10 cellular contexts compared by ENCODE assay signal in genomic region chr11:117172678-117173421, GRCh38. TPM values are rescaled to one million over a fixed set of nuclear protein-coding genes. Genes with fewer than 3 reads are reported as not detected.
A peak's percentile ranks its signal among the peaks of the same experiment; 100 is the strongest.
DNase-seq lines count a peak whose midpoint lies in the region; ATAC-seq, FAIRE-seq and TF ChIP-seq lines count a peak whose summit lies in the region.
"Had no signal": no experiment of that assay in that cellular context is flagged by ENCODE, and none has a peak within 500 bp of the region (broad histone marks: within the 10 kb centered on the region; RNA-seq: fewer than 3 reads in every experiment).

No MANE protein-coding gene starts in this region.

- H3K9me3 Mint-ChIP-seq in activated CD8-positive, alpha-beta memory T cell treated with anti-CD3 and anti-CD28 coated beads, Interleukin-2, amount 10 ng/mL, durations not matched to agents 7 days and 5 days (ENCODE audit: low read depth), result no peaks in the 10 kb centered on the region

- H3K27ac ChIP-seq in dorsolateral prefrontal cortex (peak overlapping the region in 52 of 59 donors; percentile 3 to 89 (median 50)), right lobe of liver (peak overlapping the region in 2 of 3 donors; percentile 1 to 51), thymus (ENCODE audit: low read depth) (peak overlapping the region; percentile 18)

- H3K27me3 ChIP-seq in dorsolateral prefrontal cortex (no peaks in the 10 kb centered on the region), right lobe of liver (no peaks in the 10 kb centered on the region), thymus (ENCODE audit: control insufficient read depth, insufficient read depth) (no peaks in the 10 kb centered on the region)

- TF ChIP-seq CTCF in dorsolateral prefrontal cortex (IDR thresholded peaks at IDR 0.05 in 54 of 56, conservative IDR thresholded peaks at IDR 0.05 in 2 of 56; ENCODE audit: low read depth in 1 of 56, partially characterized antibody in 56 of 56) (no peak), right lobe of liver (IDR thresholded peaks at IDR 0.05) (no peak)

- WGBS in right lobe of liver (ENCODE audit: insufficient coverage, low coverage, low lambda C conversion rate, missing lambda C conversion rate), result 62% methylated on average over 10 of the region's 14 CpGs
- 94% methylated on average over 14 of the region's 14 CpGs for WGBS in thymus

- FAIRE-seq in HTR-8/SVneo (lab: Jason Lieb, UNC), result no peak
- FAIRE-seq: RCC 7860 had no signal

- no peaks in the 10 kb centered on the region for H3K27me3 Mint-ChIP-seq in activated CD8-positive, alpha-beta memory T cell treated with anti-CD3 and anti-CD28 coated beads, Interleukin-2, amount 10 ng/mL, durations not matched to agents 7 days and 5 days

- H3K4me1 ChIP-seq in right lobe of liver (peaks cover 0 to 4% (median 0%) of the 10 kb centered on the region in 4 donors), thymus (ENCODE audit: control insufficient read depth, insufficient read depth, low read length) (no peaks in the 10 kb centered on the region)

- intact Hi-C loops in dorsolateral prefrontal cortex (cut with DNase I), result no loop called here
- intact Hi-C loops in right lobe of liver (cut with DNase I), result loop anchor here in 1 of 2 donors (10.0 kb wide), 1 partner anchor 52 kb away; no protein-coding TSS in a partner anchor

- H3K36me3 Mint-ChIP-seq in activated CD8-positive, alpha-beta memory T cell treated with anti-CD3 and anti-CD28 coated beads, Interleukin-2, amount 10 ng/mL, durations not matched to agents 7 days and 5 days, result peaks cover 16% of the 10 kb centered on the region

- H3K36me3 ChIP-seq in right lobe of liver (peaks cover 0 to 21% (median 7%) of the 10 kb centered on the region in 4 donors), thymus (ENCODE audit: control insufficient read depth, insufficient read depth) (peaks cover 18% of the 10 kb centered on the region)

- CTCF ChIA-PET in activated CD8-positive, alpha-beta memory T cell treated with anti-CD3 and anti-CD28 coated beads, Interleukin-2, amount 10 ng/mL, durations not matched to agents 7 days and 5 days (lab: Charles Lee), result interaction anchor here (1.2 to 3.1 kb wide), 4 partner anchors 8 to 58 kb away, joined by 3 to 13 read pairs (median 8); partner anchors contain the start of gene PCSK7

- no peak overlapping the region for H3K4me3 Mint-ChIP-seq in activated CD8-positive, alpha-beta memory T cell treated with anti-CD3 and anti-CD28 coated beads, Interleukin-2, amount 10 ng/mL, durations not matched to agents 7 days and 5 days

- no peak for ATAC-seq in activated CD8-positive, alpha-beta memory T cell treated with anti-CD3 and anti-CD28 coated beads, Interleukin-2, amount 10 ng/mL, durations not matched to agents 7 days and 5 days
- ATAC-seq in right lobe of liver (peak; percentile 57 to 76 (median 70)), HG02938 (IDR thresholded peaks at IDR 0.05; ENCODE audit: unreplicated experiment) (no peak)

- H3K9me3 ChIP-seq in right lobe of liver (no peaks in the 10 kb centered on the region), thymus (ENCODE audit: control insufficient read depth) (no peaks in the 10 kb centered on the region)

- peaks cover 6% of the 10 kb centered on the region for H3K4me1 Mint-ChIP-seq in activated CD8-positive, alpha-beta memory T cell treated with anti-CD3 and anti-CD28 coated beads, Interleukin-2, amount 10 ng/mL, durations not matched to agents 7 days and 5 days

- peak overlapping the region; percentile 24 for H3K27ac Mint-ChIP-seq in activated CD8-positive, alpha-beta memory T cell treated with anti-CD3 and anti-CD28 coated beads, Interleukin-2, amount 10 ng/mL, durations not matched to agents 7 days and 5 days

- no peak for DNase-seq in activated CD8-positive, alpha-beta memory T cell treated with anti-CD3 and anti-CD28 coated beads, Interleukin-2, amount 10 ng/mL, durations not matched to agents 7 days and 5 days
- DNase-seq in activated CD8-positive, alpha-beta memory T cell treated with anti-CD3 and anti-CD28 coated beads, Interleukin-2, amount 50 U/mL, for 48 hours, result no peak
- DNase-seq in dorsolateral prefrontal cortex (peak in 2 of 10 donors; percentile 23 to 28), right lobe of liver (peak in 1 of 3 donors; percentile 20), HTR-8/SVneo (ENCODE audit: insufficient read length, low spot score) (no peak)
- DNase-seq in NK-92 treated with Interleukin-12 subunit alpha and Interleukin-12 subunit beta, amount 100 ng/mL, for 24 hours (lab: John Stamatoyannopoulos, UW), result no peak
- DNase-seq: NCI-H1092 treated with DMSO at 0.1 percent for 48 hours had no signal

- no peak overlapping the region for H3K4me3 ChIP-seq in dorsolateral prefrontal cortex
- H3K4me3 ChIP-seq in right lobe of liver, result no peak overlapping the region
- no peak overlapping the region for H3K4me3 ChIP-seq in thymus (ENCODE audit: low read length)

- TF ChIP-seq POLR2A in right lobe of liver (IDR thresholded peaks at IDR 0.05), result no peak

RNA-seq across cellular contexts. Expression of gene SIDT2, which starts 5.7 kb away (rescaled TPM):
- total RNA-seq in activated CD8-positive, alpha-beta memory T cell treated with anti-CD3 and anti-CD28 coated beads, Interleukin-2, amount 10 ng/mL, durations not matched to agents 7 days and 5 days, result 10 to 100 TPM; 18.9 to 21.3 TPM
- 100 to 1,000 TPM in 5 of 120 experiments, 10 to 100 TPM in 115; 44.3 to 113 (median 69.8) TPM for total RNA-seq in dorsolateral prefrontal cortex
- total RNA-seq in right lobe of liver, result 10 to 100 TPM; 24.6 to 49.9 (median 35.5) TPM
- 22.5 TPM for polyA plus RNA-seq in thymus

RNA-seq across cellular contexts. Expression of gene TAGLN, which starts 26.3 kb away (rescaled TPM):
- total RNA-seq in activated CD8-positive, alpha-beta memory T cell treated with anti-CD3 and anti-CD28 coated beads, Interleukin-2, amount 10 ng/mL, durations not matched to agents 7 days and 5 days, result 1 to 10 TPM; 2.3 to 2.7 TPM
- total RNA-seq in dorsolateral prefrontal cortex (1,000 to 10,000 TPM in 1 of 120 experiments, 100 to 1,000 TPM in 34, 10 to 100 TPM in 85; 19.4 to 1,046 (median 66.3) TPM), right lobe of liver (100 to 1,000 TPM in 4 of 6 experiments, 10 to 100 TPM in 2; 41.2 to 158 (median 112) TPM)
- polyA plus RNA-seq in thymus, result 906 TPM

RNA-seq across cellular contexts. Expression of gene PAFAH1B2, which starts 28.8 kb away (rescaled TPM):
- 10 to 100 TPM; 54.5 to 66.4 TPM for total RNA-seq in activated CD8-positive, alpha-beta memory T cell treated with anti-CD3 and anti-CD28 coated beads, Interleukin-2, amount 10 ng/mL, durations not matched to agents 7 days and 5 days
- total RNA-seq in dorsolateral prefrontal cortex (100 to 1,000 TPM in 100 of 120 experiments, 10 to 100 TPM in 20; 78.7 to 162 (median 121) TPM), right lobe of liver (10 to 100 TPM; 22.2 to 39.1 (median 29.3) TPM)
- 35.2 TPM for polyA plus RNA-seq in thymus

RNA-seq across cellular contexts. Expression of gene PCSK7, which starts 59.0 kb away (rescaled TPM):
- 100 to 1,000 TPM; 121 to 140 TPM for total RNA-seq in activated CD8-positive, alpha-beta memory T cell treated with anti-CD3 and anti-CD28 coated beads, Interleukin-2, amount 10 ng/mL, durations not matched to agents 7 days and 5 days
- 100 to 1,000 TPM in 1 of 120 experiments, 10 to 100 TPM in 119; 41.1 to 101 (median 67.5) TPM for total RNA-seq in dorsolateral prefrontal cortex
- 10 to 100 TPM; 19.3 to 28.5 (median 25.8) TPM for total RNA-seq in right lobe of liver
- 57.8 TPM for polyA plus RNA-seq in thymus

RNA-seq across cellular contexts. Expression of gene RNF214, which starts 59.6 kb away (rescaled TPM):
- total RNA-seq in activated CD8-positive, alpha-beta memory T cell treated with anti-CD3 and anti-CD28 coated beads, Interleukin-2, amount 10 ng/mL, durations not matched to agents 7 days and 5 days, result 10 to 100 TPM; 18.5 to 20.5 TPM
- total RNA-seq in dorsolateral prefrontal cortex (10 to 100 TPM; 29.4 to 57.9 (median 42.5) TPM), right lobe of liver (1 to 10 TPM; 5.6 to 9.4 (median 7.3) TPM)
- 12.0 TPM for polyA plus RNA-seq in thymus

Comparison
In these comparisons a context has a peak if more than half of its experiments do, and no peak if none do; other contexts are left out.
1. ATAC-seq: peak in right lobe of liver (4 of 4); none in activated CD8-positive, alpha-beta memory T cell treated with anti-CD3 and anti-CD28 coated beads, Interleukin-2, amount 10 ng/mL, durations not matched to agents 7 days and 5 days (single experiment) and HG02938 (single experiment).
2. RNA of gene TAGLN, which starts 26.3 kb away (total RNA-seq): 41.2 to 158 TPM in right lobe of liver and 19.4 to 1,046 TPM in dorsolateral prefrontal cortex; 2.3 to 2.7 TPM in activated CD8-positive, alpha-beta memory T cell treated with anti-CD3 and anti-CD28 coated beads, Interleukin-2, amount 10 ng/mL, durations not matched to agents 7 days and 5 days; every median in the first group is over 4 times any median in the second.
3. Peak in every context shown above with its lines, with median percentiles within 50 percentile points of each other: H3K27ac ChIP-seq.